ENCODE assay signal across 1 cellular context in the genomic region with DNA sequence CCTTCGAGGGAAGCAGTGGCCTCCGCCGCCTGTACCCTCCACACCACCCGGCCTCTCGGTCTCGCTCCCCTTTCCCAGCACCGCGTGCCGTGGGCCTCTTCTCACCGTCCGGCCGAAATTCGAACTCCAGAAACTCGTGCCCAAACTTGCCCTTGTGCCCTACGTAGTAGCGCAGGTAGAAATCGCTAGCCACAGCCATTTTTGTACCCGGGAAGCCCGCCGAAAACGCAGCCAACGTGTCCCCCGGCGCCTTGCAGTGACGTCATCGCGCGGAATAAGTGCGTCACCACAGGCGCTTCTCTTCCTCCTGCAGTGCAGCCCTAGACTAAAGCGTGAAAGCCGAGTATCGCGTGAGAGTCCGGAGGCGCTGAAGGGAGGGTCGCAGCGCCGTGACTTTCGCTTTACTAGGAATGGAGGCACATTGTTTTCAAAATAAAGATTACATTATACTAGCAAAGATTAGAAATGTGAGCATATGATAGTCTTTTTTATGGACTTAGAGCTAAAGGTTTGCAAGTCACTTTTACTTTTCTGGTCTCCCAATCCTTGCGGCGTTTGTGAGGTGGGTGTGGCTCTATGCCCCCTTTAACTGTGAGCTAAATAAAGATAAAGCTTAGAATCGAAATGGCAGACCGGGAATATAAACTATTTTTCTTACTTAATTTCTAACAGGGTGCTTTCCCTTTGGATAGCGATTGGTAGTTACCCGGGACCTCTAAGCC.
TF ChIP-seq lines count a peak whose summit lies in the region.

Gene MAGOHB (minus strand): TSS at position 276 of the 722 bp plus-strand sequence. CDS start 77 bp downstream, at position 199.

TF ChIP-seq in HepG2, 621 proteins besides CTCF, POLR2A, EP300 and RAD21 (continued from another document and continues in another):
- TF ChIP-seq ZNF770 (CRISPR knock-in tag; IDR thresholded peaks at IDR 0.05) (peak; percentile 45; the same call in 1 of the 2 replicates), ETV5 (CRISPR knock-in tag; IDR thresholded peaks at IDR 0.05; ENCODE audit: borderline replicate concordance) (peak; percentile 45; the same call in 1 of the 2 replicates), FOXK1 (CRISPR knock-in tag; IDR thresholded peaks at IDR 0.05; ENCODE audit: borderline replicate concordance, low read depth) (peak; percentile 95; the same call in 1 of the 2 replicates), ZNF660 (CRISPR knock-in tag; IDR thresholded peaks at IDR 0.05; ENCODE audit: borderline replicate concordance, low read depth) (no peak), HNRNPH1 (optimal IDR thresholded peaks at IDR 0.05; ENCODE audit: low read depth, low read length) (no peak), ISL2 (CRISPR knock-in tag; IDR thresholded peaks at IDR 0.05) (0 out of 2 replicates have a peak, but pooled peaks have one; percentile 23), RAD51 (IDR thresholded peaks at IDR 0.05; ENCODE audit: borderline replicate concordance) (no peak), MAFF (IDR thresholded peaks at IDR 0.05; ENCODE audit: low read depth, low read length) (0 out of 2 replicates have a peak, but pooled peaks have one; percentile 27), ZNF772 (CRISPR knock-in tag; IDR thresholded peaks at IDR 0.05) (peak; percentile 92), ZNF441 (CRISPR knock-in tag; IDR thresholded peaks at IDR 0.05; ENCODE audit: borderline replicate concordance) (peak; percentile 73; the same call in 1 of the 2 replicates), BORCS8-MEF2B (CRISPR knock-in tag; IDR thresholded peaks at IDR 0.05) (peak; percentile 70), HMG20A (CRISPR knock-in tag; IDR thresholded peaks at IDR 0.05; ENCODE audit: borderline replicate concordance) (0 out of 2 replicates have a peak, but pooled peaks have one; percentile 23), KLF9 (CRISPR knock-in tag; IDR thresholded peaks at IDR 0.05; ENCODE audit: low read depth) (peak; percentile 85), LCORL (IDR thresholded peaks at IDR 0.05) (peak; percentile 36; the same call in 1 of the 2 replicates), LCORL (CRISPR knock-in tag; IDR thresholded peaks at IDR 0.05) (peak; percentile 68; the same call in 1 of the 2 replicates), ARNT2 (CRISPR knock-in tag; IDR thresholded peaks at IDR 0.05; ENCODE audit: low read depth) (peak; percentile 84; the same call in 1 of the 2 replicates), HMGA1 (CRISPR knock-in tag; conservative IDR thresholded peaks at IDR 0.05) (no peak), ZNF605 (CRISPR knock-in tag; IDR thresholded peaks at IDR 0.05) (peak; percentile 90), MAX (IDR thresholded peaks at IDR 0.05) (peak; percentile 97), CBX5 (CRISPR knock-in tag; IDR thresholded peaks at IDR 0.05; ENCODE audit: borderline replicate concordance) (peak; percentile 95), ZNF780A (CRISPR knock-in tag; IDR thresholded peaks at IDR 0.05) (0 out of 2 replicates have a peak, but pooled peaks have one; percentile 57), ZNF431 (CRISPR knock-in tag; IDR thresholded peaks at IDR 0.05; ENCODE audit: borderline replicate concordance, low read depth) (peak; percentile 81), MIER3 (CRISPR knock-in tag; IDR thresholded peaks at IDR 0.05; ENCODE audit: borderline replicate concordance) (peak; percentile 92), KDM2A (CRISPR knock-in tag; IDR thresholded peaks at IDR 0.05; ENCODE audit: borderline replicate concordance, low read depth) (peak; percentile 96; the same call in 1 of the 2 replicates), ZNF766 (CRISPR knock-in tag; IDR thresholded peaks at IDR 0.05; ENCODE audit: borderline replicate concordance) (0 out of 2 replicates have a peak, but pooled peaks have one; percentile 21), ZNF276 (CRISPR knock-in tag; IDR thresholded peaks at IDR 0.05; ENCODE audit: low read depth) (0 out of 2 replicates have a peak, but pooled peaks have one; percentile 69), CHD2 (IDR thresholded peaks at IDR 0.05; ENCODE audit: low read depth, low read length) (peak; percentile 95), MAF1 (CRISPR knock-in tag; IDR thresholded peaks at IDR 0.05; ENCODE audit: borderline replicate concordance) (peak; percentile 86), MTA1 (CRISPR knock-in tag; IDR thresholded peaks at IDR 0.05; ENCODE audit: borderline replicate concordance) (peak; percentile 79; the same call in 1 of the 2 replicates), DNMT1 (CRISPR knock-in tag; IDR thresholded peaks at IDR 0.05) (0 out of 2 replicates have a peak, but pooled peaks have one; percentile 64), ZNF343 (CRISPR knock-in tag; IDR thresholded peaks at IDR 0.05) (0 out of 2 replicates have a peak, but pooled peaks have one; percentile 71), TCF12 (IDR thresholded peaks at IDR 0.05) (no peak), TCF12 (CRISPR knock-in tag; IDR thresholded peaks at IDR 0.05) (no peak), SOX13 (IDR thresholded peaks at IDR 0.05) (no peak), SOX13 (CRISPR knock-in tag; conservative IDR thresholded peaks at IDR 0.05 in 1 of 2, IDR thresholded peaks at IDR 0.05 in 1 of 2) (peak in 1 of 2 experiments; percentile 56; a peak in 1 of 4 replicates), GATA4 (IDR thresholded peaks at IDR 0.05; ENCODE audit: borderline replicate concordance, low read depth) (no peak)
- TF ChIP-seq, protein P1, sequence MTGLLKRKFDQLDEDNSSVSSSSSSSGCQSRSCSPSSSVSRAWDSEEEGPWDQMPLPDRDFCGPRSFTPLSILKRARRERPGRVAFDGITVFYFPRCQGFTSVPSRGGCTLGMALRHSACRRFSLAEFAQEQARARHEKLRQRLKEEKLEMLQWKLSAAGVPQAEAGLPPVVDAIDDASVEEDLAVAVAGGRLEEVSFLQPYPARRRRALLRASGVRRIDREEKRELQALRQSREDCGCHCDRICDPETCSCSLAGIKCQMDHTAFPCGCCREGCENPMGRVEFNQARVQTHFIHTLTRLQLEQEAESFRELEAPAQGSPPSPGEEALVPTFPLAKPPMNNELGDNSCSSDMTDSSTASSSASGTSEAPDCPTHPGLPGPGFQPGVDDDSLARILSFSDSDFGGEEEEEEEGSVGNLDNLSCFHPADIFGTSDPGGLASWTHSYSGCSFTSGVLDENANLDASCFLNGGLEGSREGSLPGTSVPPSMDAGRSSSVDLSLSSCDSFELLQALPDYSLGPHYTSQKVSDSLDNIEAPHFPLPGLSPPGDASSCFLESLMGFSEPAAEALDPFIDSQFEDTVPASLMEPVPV (CRISPR knock-in tag; IDR thresholded peaks at IDR 0.05) = peak; percentile 24; the same call in 1 of the 2 replicates
- TF ChIP-seq, protein P2, sequence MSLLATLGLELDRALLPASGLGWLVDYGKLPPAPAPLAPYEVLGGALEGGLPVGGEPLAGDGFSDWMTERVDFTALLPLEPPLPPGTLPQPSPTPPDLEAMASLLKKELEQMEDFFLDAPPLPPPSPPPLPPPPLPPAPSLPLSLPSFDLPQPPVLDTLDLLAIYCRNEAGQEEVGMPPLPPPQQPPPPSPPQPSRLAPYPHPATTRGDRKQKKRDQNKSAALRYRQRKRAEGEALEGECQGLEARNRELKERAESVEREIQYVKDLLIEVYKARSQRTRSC (CRISPR knock-in tag; IDR thresholded peaks at IDR 0.05; ENCODE audit: low read depth) = no peak
- TF ChIP-seq, protein P3, sequence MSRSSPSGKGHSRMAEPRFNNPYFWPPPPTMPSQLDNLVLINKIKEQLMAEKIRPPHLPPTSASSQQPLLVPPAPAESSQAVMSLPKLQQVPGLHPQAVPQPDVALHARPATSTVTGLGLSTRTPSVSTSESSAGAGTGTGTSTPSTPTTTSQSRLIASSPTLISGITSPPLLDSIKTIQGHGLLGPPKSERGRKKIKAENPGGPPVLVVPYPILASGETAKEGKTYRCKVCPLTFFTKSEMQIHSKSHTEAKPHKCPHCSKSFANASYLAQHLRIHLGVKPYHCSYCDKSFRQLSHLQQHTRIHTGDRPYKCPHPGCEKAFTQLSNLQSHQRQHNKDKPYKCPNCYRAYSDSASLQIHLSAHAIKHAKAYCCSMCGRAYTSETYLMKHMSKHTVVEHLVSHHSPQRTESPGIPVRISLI (CRISPR knock-in tag; IDR thresholded peaks at IDR 0.05; ENCODE audit: borderline replicate concordance) = peak; percentile 58; the same call in 1 of the 2 replicates
- TF ChIP-seq, protein P4, sequence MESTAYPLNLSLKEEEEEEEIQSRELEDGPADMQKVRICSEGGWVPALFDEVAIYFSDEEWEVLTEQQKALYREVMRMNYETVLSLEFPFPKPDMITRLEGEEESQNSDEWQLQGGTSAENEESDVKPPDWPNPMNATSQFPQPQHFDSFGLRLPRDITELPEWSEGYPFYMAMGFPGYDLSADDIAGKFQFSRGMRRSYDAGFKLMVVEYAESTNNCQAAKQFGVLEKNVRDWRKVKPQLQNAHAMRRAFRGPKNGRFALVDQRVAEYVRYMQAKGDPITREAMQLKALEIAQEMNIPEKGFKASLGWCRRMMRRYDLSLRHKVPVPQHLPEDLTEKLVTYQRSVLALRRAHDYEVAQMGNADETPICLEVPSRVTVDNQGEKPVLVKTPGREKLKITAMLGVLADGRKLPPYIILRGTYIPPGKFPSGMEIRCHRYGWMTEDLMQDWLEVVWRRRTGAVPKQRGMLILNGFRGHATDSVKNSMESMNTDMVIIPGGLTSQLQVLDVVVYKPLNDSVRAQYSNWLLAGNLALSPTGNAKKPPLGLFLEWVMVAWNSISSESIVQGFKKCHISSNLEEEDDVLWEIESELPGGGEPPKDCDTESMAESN (CRISPR knock-in tag; conservative IDR thresholded peaks at IDR 0.05) = 0 out of 2 replicates have a peak, but pooled peaks have one; percentile 71
- TF ChIP-seq, protein P5, sequence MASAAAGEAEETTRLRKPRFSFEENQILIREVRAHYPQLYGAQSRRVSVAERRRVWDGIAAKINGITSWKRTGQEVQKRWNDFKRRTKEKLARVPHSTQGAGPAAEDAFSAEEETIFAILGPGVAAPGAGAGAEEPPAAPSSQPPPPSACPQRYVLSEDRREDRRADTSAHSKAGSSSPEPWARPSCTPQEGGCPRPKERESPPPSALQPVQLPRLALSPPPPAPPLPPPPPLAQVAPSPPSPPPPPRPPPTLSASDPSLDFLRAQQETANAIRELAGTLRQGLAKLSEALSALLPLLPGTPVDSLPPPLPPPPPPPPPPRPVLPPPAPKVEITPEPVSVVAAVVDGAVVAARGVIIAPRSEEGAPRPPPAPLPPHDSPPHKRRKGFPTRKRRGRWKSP (CRISPR knock-in tag; IDR thresholded peaks at IDR 0.05) = peak; percentile 85
- TF ChIP-seq, protein P6, sequence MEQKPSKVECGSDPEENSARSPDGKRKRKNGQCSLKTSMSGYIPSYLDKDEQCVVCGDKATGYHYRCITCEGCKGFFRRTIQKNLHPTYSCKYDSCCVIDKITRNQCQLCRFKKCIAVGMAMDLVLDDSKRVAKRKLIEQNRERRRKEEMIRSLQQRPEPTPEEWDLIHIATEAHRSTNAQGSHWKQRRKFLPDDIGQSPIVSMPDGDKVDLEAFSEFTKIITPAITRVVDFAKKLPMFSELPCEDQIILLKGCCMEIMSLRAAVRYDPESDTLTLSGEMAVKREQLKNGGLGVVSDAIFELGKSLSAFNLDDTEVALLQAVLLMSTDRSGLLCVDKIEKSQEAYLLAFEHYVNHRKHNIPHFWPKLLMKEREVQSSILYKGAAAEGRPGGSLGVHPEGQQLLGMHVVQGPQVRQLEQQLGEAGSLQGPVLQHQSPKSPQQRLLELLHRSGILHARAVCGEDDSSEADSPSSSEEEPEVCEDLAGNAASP (CRISPR knock-in tag; IDR thresholded peaks at IDR 0.05; ENCODE audit: borderline replicate concordance) = peak; percentile 63; the same call in 1 of the 2 replicates
- TF ChIP-seq, protein P7, sequence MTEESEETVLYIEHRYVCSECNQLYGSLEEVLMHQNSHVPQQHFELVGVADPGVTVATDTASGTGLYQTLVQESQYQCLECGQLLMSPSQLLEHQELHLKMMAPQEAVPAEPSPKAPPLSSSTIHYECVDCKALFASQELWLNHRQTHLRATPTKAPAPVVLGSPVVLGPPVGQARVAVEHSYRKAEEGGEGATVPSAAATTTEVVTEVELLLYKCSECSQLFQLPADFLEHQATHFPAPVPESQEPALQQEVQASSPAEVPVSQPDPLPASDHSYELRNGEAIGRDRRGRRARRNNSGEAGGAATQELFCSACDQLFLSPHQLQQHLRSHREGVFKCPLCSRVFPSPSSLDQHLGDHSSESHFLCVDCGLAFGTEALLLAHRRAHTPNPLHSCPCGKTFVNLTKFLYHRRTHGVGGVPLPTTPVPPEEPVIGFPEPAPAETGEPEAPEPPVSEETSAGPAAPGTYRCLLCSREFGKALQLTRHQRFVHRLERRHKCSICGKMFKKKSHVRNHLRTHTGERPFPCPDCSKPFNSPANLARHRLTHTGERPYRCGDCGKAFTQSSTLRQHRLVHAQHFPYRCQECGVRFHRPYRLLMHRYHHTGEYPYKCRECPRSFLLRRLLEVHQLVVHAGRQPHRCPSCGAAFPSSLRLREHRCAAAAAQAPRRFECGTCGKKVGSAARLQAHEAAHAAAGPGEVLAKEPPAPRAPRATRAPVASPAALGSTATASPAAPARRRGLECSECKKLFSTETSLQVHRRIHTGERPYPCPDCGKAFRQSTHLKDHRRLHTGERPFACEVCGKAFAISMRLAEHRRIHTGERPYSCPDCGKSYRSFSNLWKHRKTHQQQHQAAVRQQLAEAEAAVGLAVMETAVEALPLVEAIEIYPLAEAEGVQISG (CRISPR knock-in tag; IDR thresholded peaks at IDR 0.05) = peak; percentile 94
